In genomic region chrX:20221902-20222301, GRCh38 we compare ENCODE assay signal across 1 cellular context.
TF ChIP-seq lines count a peak whose summit lies in the region.

No MANE protein-coding gene starts in this region.

TF ChIP-seq in liver, 16 proteins besides CTCF, POLR2A, EP300 and RAD21 (continued from another document):
- TF ChIP-seq HNF4G (IDR thresholded peaks at IDR 0.05) (peak; percentile 28), EGR1 (IDR thresholded peaks at IDR 0.05; ENCODE audit: low read depth in 2 of 2) (no peak), NR2F2 (IDR thresholded peaks at IDR 0.05) (no peak), FOXA1 (IDR thresholded peaks at IDR 0.05) (no peak), REST (IDR thresholded peaks at IDR 0.05) (peak; percentile 62), FOXA2 (IDR thresholded peaks at IDR 0.05) (peak; percentile 61), YY1 (IDR thresholded peaks at IDR 0.05) (peak; percentile 96), RXRA (IDR thresholded peaks at IDR 0.05) (peak; percentile 16 to 58), SP1 (IDR thresholded peaks at IDR 0.05) (peak; percentile 61)
- TF ChIP-seq, protein P1, sequence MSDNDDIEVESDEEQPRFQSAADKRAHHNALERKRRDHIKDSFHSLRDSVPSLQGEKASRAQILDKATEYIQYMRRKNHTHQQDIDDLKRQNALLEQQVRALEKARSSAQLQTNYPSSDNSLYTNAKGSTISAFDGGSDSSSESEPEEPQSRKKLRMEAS (IDR thresholded peaks at IDR 0.05): peak; percentile 54
TF ChIP-seq in liver: peak in this region for 12.
